12 cellular contexts compared by ENCODE assay signal in the genomic region with DNA sequence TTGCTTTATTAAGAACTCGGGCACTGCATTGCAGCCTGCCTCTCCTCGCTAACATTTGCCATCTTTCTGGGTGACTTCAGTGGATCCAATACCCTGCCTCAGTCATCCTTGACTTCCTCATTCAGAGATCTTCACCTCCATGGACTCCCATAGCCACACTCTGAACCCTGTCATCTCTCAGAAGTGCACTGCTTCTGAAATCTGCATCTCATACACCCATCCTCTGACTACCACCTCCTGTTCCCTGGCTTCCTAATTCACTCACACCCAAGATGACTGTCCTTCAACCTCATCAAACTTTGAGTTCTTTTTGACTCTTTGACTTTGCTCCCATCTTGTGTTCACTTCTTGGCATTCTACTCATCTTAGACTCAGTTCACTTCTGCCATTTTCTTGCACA. TPM values are rescaled to one million over a fixed set of nuclear protein-coding genes. Genes with fewer than 3 reads are reported as not detected.
DNase-seq lines count a peak whose midpoint lies in the region; ATAC-seq and TF ChIP-seq lines count a peak whose summit lies in the region.
"Had no signal": no experiment of that assay in that cellular context is flagged by ENCODE, and none has a peak within 500 bp of the region (broad histone marks: within the 10 kb centered on the region; RNA-seq: fewer than 3 reads in every experiment).

No MANE protein-coding gene starts in this region.

- no peak overlapping the region; the same call in 1 of the 2 replicates for H3K9ac ChIP-seq in KMS-11

- H3K27me3 ChIP-seq in KMS-11 (ENCODE audit: insufficient read depth, low read depth) (no peaks in the 10 kb centered on the region), thymus (ENCODE audit: control insufficient read depth, insufficient read depth) (no peaks in the 10 kb centered on the region), Caco-2 (replicated peaks; ENCODE audit: control insufficient read depth, insufficient read depth, low read length) (no peaks in the 10 kb centered on the region), ovary (no peaks in the 10 kb centered on the region)

- H3K4me3 ChIP-seq in KMS-11 (IDR thresholded peaks at IDR 0.05; ENCODE audit: insufficient read depth, low read depth, low read length) (no peak overlapping the region), thymus (ENCODE audit: low read length) (no peak overlapping the region), Caco-2 (ENCODE audit: low read depth, low read length) (no peak overlapping the region), ovary (no peak overlapping the region)

- H3K9me3 Mint-ChIP-seq in activated naive CD4-positive, alpha-beta T cell treated with anti-CD3 and anti-CD28 coated beads, Interleukin-2, amount 50 U/mL, for 72 hours, result peaks cover 3 to 10% of the 10 kb centered on the region in 2 donors
- no peaks in the 10 kb centered on the region for H3K9me3 Mint-ChIP-seq in Caco-2 (ENCODE audit: unreplicated experiment)
- H3K9me3 Mint-ChIP-seq: naive thymus-derived CD8-positive, alpha-beta T cell had no signal

- no peak overlapping the region for H3K27ac Mint-ChIP-seq in activated naive CD4-positive, alpha-beta T cell treated with anti-CD3 and anti-CD28 coated beads, Interleukin-2, amount 50 U/mL, for 72 hours
- no peak overlapping the region for H3K27ac Mint-ChIP-seq in Caco-2 (ENCODE audit: unreplicated experiment)

- no peak for TF ChIP-seq EP300 in ovary (IDR thresholded peaks at IDR 0.05)

- H3K4me3 Mint-ChIP-seq in Caco-2 (ENCODE audit: unreplicated experiment), result no peak overlapping the region

- H3K27ac ChIP-seq in KMS-11 (peak overlapping the region; percentile 59), thymus (ENCODE audit: low read depth) (peak overlapping the region; percentile 84), ovary (no peak overlapping the region)

- H2AFZ ChIP-seq in KMS-11 (ENCODE audit: low read depth), result no peak overlapping the region

- H3K79me2 ChIP-seq in KMS-11 (ENCODE audit: insufficient read depth, low read depth), result no peaks in the 10 kb centered on the region

- no peaks in the 10 kb centered on the region for H3K4me1 Mint-ChIP-seq in Caco-2 (ENCODE audit: low read depth, unreplicated experiment)

- H3K4me1 ChIP-seq in KMS-11 (ENCODE audit: low read depth, poor library complexity, severe bottlenecking), result peaks cover 47% of the 10 kb centered on the region
- peaks cover 18% of the 10 kb centered on the region for H3K4me1 ChIP-seq in thymus (ENCODE audit: control insufficient read depth, insufficient read depth, low read length)
- no peaks in the 10 kb centered on the region for H3K4me1 ChIP-seq in Caco-2
- no peaks in the 10 kb centered on the region for H3K4me1 ChIP-seq in ovary (ENCODE audit: insufficient read depth)

- H3K27me3 Mint-ChIP-seq in Caco-2 (ENCODE audit: insufficient read depth, unreplicated experiment), result no peaks in the 10 kb centered on the region
- H3K27me3 Mint-ChIP-seq: naive thymus-derived CD8-positive, alpha-beta T cell had no signal

- POLR2A ChIA-PET in Caco-2 (lab: Charles Lee), result no interaction called here

- CTCF ChIA-PET in Caco-2 (lab: Charles Lee), result no interaction called here

- H3K4me2 ChIP-seq in KMS-11, result peak overlapping the region; percentile 69

- no peak for DNase-seq in activated naive CD4-positive, alpha-beta T cell treated with anti-CD3 and anti-CD28 coated beads, Interleukin-2, amount 50 U/mL, for 72 hours (ENCODE audit: low spot score in 2 of 2)
- DNase-seq in activated naive CD4-positive, alpha-beta T cell treated with Interleukin-2 at 50 U/mL for 16 hours, result no peak
- DNase-seq in AML-193 (lab: John Stamatoyannopoulos, UW) (no peak), Caco-2 (no peak), ovary (no peak)
- DNase-seq: NCI-H1092 treated with DMSO at 0.1 percent for 48 hours; stimulated activated CD4-positive, alpha-beta T cell treated with anti-CD3 and anti-CD28 coated beads, Interleukin-15, amount 100 ng/mL, for 24 hours had no signal

- TF ChIP-seq CTCF in KMS-11 (conservative IDR thresholded peaks at IDR 0.05; ENCODE audit: low read depth, low read length) (no peak), Caco-2 (IDR thresholded peaks at IDR 0.05; ENCODE audit: insufficient read depth in 1 of 2, low read depth in 1 of 2, low read length in 1 of 2, severe bottlenecking in 1 of 2, unreplicated experiment in 1 of 2) (no peak), ovary (IDR thresholded peaks at IDR 0.05) (no peak)

- H3K9me3 ChIP-seq in thymus (ENCODE audit: control insufficient read depth), result no peaks in the 10 kb centered on the region
- H3K9me3 ChIP-seq in Caco-2, result no peaks in the 10 kb centered on the region
- no peaks in the 10 kb centered on the region for H3K9me3 ChIP-seq in ovary

- TF ChIP-seq POLR2A in ovary (IDR thresholded peaks at IDR 0.05), result no peak

- H4K20me1 ChIP-seq in KMS-11 (ENCODE audit: insufficient read depth), result no peaks in the 10 kb centered on the region

- H3K36me3 ChIP-seq in KMS-11 (ENCODE audit: insufficient read depth) (no peaks in the 10 kb centered on the region), thymus (ENCODE audit: control insufficient read depth, insufficient read depth) (no peaks in the 10 kb centered on the region), Caco-2 (ENCODE audit: control insufficient read depth, insufficient read depth, low read length) (no peaks in the 10 kb centered on the region), ovary (no peaks in the 10 kb centered on the region)

- peak; percentile 81 to 89 for ATAC-seq in activated naive CD4-positive, alpha-beta T cell treated with anti-CD3 and anti-CD28 coated beads, Interleukin-2, amount 50 U/mL, for 72 hours
- peak; percentile 11 for ATAC-seq in HG02678 (IDR thresholded peaks at IDR 0.05; ENCODE audit: unreplicated experiment)
- ATAC-seq: Panc1 had no signal

- intact Hi-C loops in Caco-2 (cut with micrococcal nuclease; ENCODE audit: unreplicated experiment), result no loop called here
- intact Hi-C loops in ovary (cut with DNase I), result no loop called here

- WGBS in thymus, result 100% methylated on average over 2 of the region's 2 CpGs
- whole genome bisulfite sequencing in ovary, 3 donors, result 72 to 80% (median 75%) methylated on average over 2 of the region's 2 CpGs

- H3K36me3 Mint-ChIP-seq in activated naive CD4-positive, alpha-beta T cell treated with anti-CD3 and anti-CD28 coated beads, Interleukin-2, amount 50 U/mL, for 72 hours, result no peaks in the 10 kb centered on the region
- H3K36me3 Mint-ChIP-seq in Caco-2 (ENCODE audit: insufficient read depth, unreplicated experiment), result no peaks in the 10 kb centered on the region
- H3K36me3 Mint-ChIP-seq: naive thymus-derived CD8-positive, alpha-beta T cell had no signal

- no TSS peak for BruUV-seq in Caco-2 (replicated peaks; lab: Mats Ljungman, UMichigan)

RNA-seq across cellular contexts. Expression of gene CYBB, which starts 25.3 kb away (rescaled TPM):
- total RNA-seq in activated naive CD4-positive, alpha-beta T cell treated with anti-CD3 and anti-CD28 coated beads, Interleukin-2, amount 50 U/mL, for 72 hours, result under 1 TPM in 1 of 2 donors, not detected in 1; 0.06 TPM
- polyA plus RNA-seq in thymus, result 7.6 TPM
- 0.23 and 0.43 TPM in 2 replicates for total RNA-seq in Caco-2 (2022)
- 10 to 100 TPM in 6 of 7 donors, 1 to 10 TPM in 1; 7.6 to 35.6 (median 12.9) TPM for total RNA-seq in ovary
- 10 to 100 TPM in 1 of 2 donors, 1 to 10 TPM in 1; 3.5 to 37.2 TPM for polyA plus RNA-seq in ovary

Comparison
In these comparisons a context has a peak if more than half of its experiments do, and no peak if none do; other contexts are left out.
1. H3K27ac ChIP-seq: peak in KMS-11 (single experiment) and thymus (single experiment); none in ovary (0 of 2).